In genomic region chr17:65562206-65562531, GRCh38 we compare ENCODE assay signal across 8 cellular contexts. TPM values are rescaled to one million over a fixed set of nuclear protein-coding genes. Genes with fewer than 3 reads are reported as not detected.
DNase-seq lines count a peak whose midpoint lies in the region; ATAC-seq, FAIRE-seq and TF ChIP-seq lines count a peak whose summit lies in the region.

No MANE protein-coding gene starts in this region.

- no peak for DNase-seq in activated naive CD4-positive, alpha-beta T cell treated with anti-CD3 and anti-CD28 coated beads, Interleukin-2, amount 50 U/mL, for 16 hours
- DNase-seq in activated CD8-positive, alpha-beta T cell treated with anti-CD3 and anti-CD28 coated beads, Interleukin-2, amount 10 ng/mL, durations not matched to agents 7 days and 5 days: no peak
- no peak for DNase-seq in keratinocyte (ENCODE audit: low read depth, low spot score)
- no peak for DNase-seq in tibial artery
- DNase-seq in NCI-H146 (lab: John Stamatoyannopoulos, UW): no peak
- no peak for DNase-seq in activated effector memory CD4-positive, alpha-beta T cell treated with anti-CD3 and anti-CD28 coated beads, Interleukin-2, amount 50 U/mL, for 16 hours

- dilution Hi-C loops in keratinocyte (cut with MboI; ENCODE audit: extremely low pct_ligation_motif_present, low sequenced_read_pairs): no loop called here

- POLR2A ChIA-PET in activated CD8-positive, alpha-beta T cell treated with anti-CD3 and anti-CD28 coated beads, Interleukin-2, amount 10 ng/mL, durations not matched to agents 7 days and 5 days (lab: Charles Lee): no interaction called here

- no peaks in the 10 kb centered on the region for H3K27me3 Mint-ChIP-seq in activated naive CD4-positive, alpha-beta T cell treated with anti-CD3 and anti-CD28 coated beads, Interleukin-2, amount 50 U/mL, for 24 hours
- peaks cover 6% of the 10 kb centered on the region for H3K27me3 Mint-ChIP-seq in activated CD8-positive, alpha-beta T cell treated with anti-CD3 and anti-CD28 coated beads, Interleukin-2, amount 10 ng/mL, durations not matched to agents 7 days and 5 days (ENCODE audit: low read depth)

- H3K4me1 ChIP-seq in keratinocyte (ENCODE audit: control insufficient read depth, extremely low read depth, insufficient read depth, low read length) (peaks cover 3% of the 10 kb centered on the region), tibial artery (peaks cover 0 to 31% (median 13%) of the 10 kb centered on the region in 4 donors)

- H3K4me3 Mint-ChIP-seq in activated naive CD4-positive, alpha-beta T cell treated with anti-CD3 and anti-CD28 coated beads, Interleukin-2, amount 50 U/mL, for 24 hours: peak overlapping the region; percentile 82
- peak overlapping the region; percentile 73 for H3K4me3 Mint-ChIP-seq in activated CD8-positive, alpha-beta T cell treated with anti-CD3 and anti-CD28 coated beads, Interleukin-2, amount 10 ng/mL, durations not matched to agents 7 days and 5 days

- peaks cover 30% of the 10 kb centered on the region for H3K27me3 ChIP-seq in keratinocyte (ENCODE audit: control insufficient read depth, extremely low read depth, insufficient read depth, low read length)
- H3K27me3 ChIP-seq in tibial artery: no peaks in the 10 kb centered on the region

- H3K9me3 ChIP-seq in keratinocyte (ENCODE audit: control insufficient read depth, low read depth, low read length) (no peaks in the 10 kb centered on the region), tibial artery (no peaks in the 10 kb centered on the region)

- H3K27ac ChIP-seq in keratinocyte (ENCODE audit: control insufficient read depth, insufficient read depth, low read length) (no peak overlapping the region), tibial artery (peak overlapping the region in 1 of 2 donors; percentile 89)

- H3K36me3 ChIP-seq in keratinocyte (ENCODE audit: control insufficient read depth in 2 of 2, extremely low read depth in 1 of 2, insufficient read depth in 2 of 2, low read length in 2 of 2): no peaks in the 10 kb centered on the region
- H3K36me3 ChIP-seq in tibial artery: peaks cover 0 to 4% (median 0%) of the 10 kb centered on the region in 3 donors

- no peaks in the 10 kb centered on the region for H3K79me2 ChIP-seq in keratinocyte (ENCODE audit: control insufficient read depth, insufficient read depth, low read length)

- TF ChIP-seq CTCF in keratinocyte (optimal IDR thresholded peaks at IDR 0.05 in 1 of 3, IDR thresholded peaks at IDR 0.05 in 1 of 3, conservative IDR thresholded peaks at IDR 0.05 in 1 of 3; ENCODE audit: extremely low read depth in 1 of 3, insufficient read depth in 2 of 3, low read length in 3 of 3): no peak
- TF ChIP-seq CTCF in tibial artery (IDR thresholded peaks at IDR 0.05): no peak

- no peaks in the 10 kb centered on the region for H3K36me3 Mint-ChIP-seq in activated naive CD4-positive, alpha-beta T cell treated with anti-CD3 and anti-CD28 coated beads, Interleukin-2, amount 50 U/mL, for 24 hours
- H3K36me3 Mint-ChIP-seq in activated CD8-positive, alpha-beta T cell treated with anti-CD3 and anti-CD28 coated beads, Interleukin-2, amount 10 ng/mL, durations not matched to agents 7 days and 5 days (ENCODE audit: low read depth): no peaks in the 10 kb centered on the region

- H4K20me1 ChIP-seq in keratinocyte (ENCODE audit: control insufficient read depth, extremely low read depth, insufficient read depth, low read length): no peaks in the 10 kb centered on the region

- H2AFZ ChIP-seq in keratinocyte (ENCODE audit: control insufficient read depth, low read length): no peak overlapping the region

- ATAC-seq in activated CD8-positive, alpha-beta T cell treated with anti-CD3 and anti-CD28 coated beads, Interleukin-2, amount 10 ng/mL, durations not matched to agents 7 days and 5 days: no peak
- ATAC-seq in HG03025 (IDR thresholded peaks at IDR 0.05; ENCODE audit: low FRiP score, unreplicated experiment): no peak

- intact Hi-C loops in tibial artery (cut with DNase I; ENCODE audit: low total_unique reads): loop anchor here (5.0 kb wide), 1 partner anchor 220 kb away; no protein-coding TSS in a partner anchor

- CTCF ChIA-PET in activated CD8-positive, alpha-beta T cell treated with anti-CD3 and anti-CD28 coated beads, Interleukin-2, amount 10 ng/mL, durations not matched to agents 7 days and 5 days (lab: Charles Lee): no interaction called here

- peak overlapping the region; percentile 65 for H3K27ac Mint-ChIP-seq in activated naive CD4-positive, alpha-beta T cell treated with anti-CD3 and anti-CD28 coated beads, Interleukin-2, amount 50 U/mL, for 24 hours
- no peak overlapping the region for H3K27ac Mint-ChIP-seq in activated CD8-positive, alpha-beta T cell treated with anti-CD3 and anti-CD28 coated beads, Interleukin-2, amount 10 ng/mL, durations not matched to agents 7 days and 5 days

- H3K4me3 ChIP-seq in keratinocyte (ENCODE audit: control insufficient read depth in 2 of 3, extremely low read depth in 1 of 3, insufficient read depth in 2 of 3, low read depth in 1 of 3, low read length in 3 of 3) (peak overlapping the region in 1 of 3 experiments; percentile 56), tibial artery (peak overlapping the region; percentile 87 to 94)

- H3K4me2 ChIP-seq in keratinocyte (ENCODE audit: control insufficient read depth, extremely low read depth, insufficient read depth, low read depth, low read length): peak overlapping the region; percentile 79

- H3K9ac ChIP-seq in keratinocyte (ENCODE audit: control insufficient read depth, extremely low read depth, insufficient read depth, low read length): no peak overlapping the region

- FAIRE-seq in keratinocyte (lab: Jason Lieb, UNC): no peak

- H3K9me1 ChIP-seq in keratinocyte (ENCODE audit: control insufficient read depth, extremely low read depth, insufficient read depth, low read length): no peaks in the 10 kb centered on the region

- H3K9me3 Mint-ChIP-seq in activated naive CD4-positive, alpha-beta T cell treated with anti-CD3 and anti-CD28 coated beads, Interleukin-2, amount 50 U/mL, for 24 hours: no peaks in the 10 kb centered on the region
- no peaks in the 10 kb centered on the region for H3K9me3 Mint-ChIP-seq in activated CD8-positive, alpha-beta T cell treated with anti-CD3 and anti-CD28 coated beads, Interleukin-2, amount 10 ng/mL, durations not matched to agents 7 days and 5 days (ENCODE audit: insufficient read depth)

- peaks cover 37% of the 10 kb centered on the region for H3K4me1 Mint-ChIP-seq in activated naive CD4-positive, alpha-beta T cell treated with anti-CD3 and anti-CD28 coated beads, Interleukin-2, amount 50 U/mL, for 24 hours
- H3K4me1 Mint-ChIP-seq in activated CD8-positive, alpha-beta T cell treated with anti-CD3 and anti-CD28 coated beads, Interleukin-2, amount 10 ng/mL, durations not matched to agents 7 days and 5 days (ENCODE audit: low read depth): peaks cover 26% of the 10 kb centered on the region

RNA-seq across cellular contexts. Expression of gene AXIN2, which starts 0.7 kb away (rescaled TPM):
- total RNA-seq in activated CD8-positive, alpha-beta T cell treated with anti-CD3 and anti-CD28 coated beads, Interleukin-2, amount 10 ng/mL, durations not matched to agents 7 days and 5 days: 1 to 10 TPM; 4.7 to 5.3 TPM
- polyA plus RNA-seq in keratinocyte: 0.14 to 0.27 TPM (median 0.19 TPM) in 3 replicates
- 0.30 TPM for polyA plus RNA-seq in keratinocyte (2011; ENCODE audit: low read depth)
- polyA plus RNA-seq in keratinocyte (2011; cell fraction: cytosol; rRNA removed): 0.16 and 0.22 TPM in 2 replicates
- 0.62 and 0.83 TPM in 2 replicates for polyA plus RNA-seq in keratinocyte (2011; cell fraction: nucleus; rRNA removed)
- polyA plus RNA-seq in keratinocyte (2012; ENCODE audit: low replicate concordance): 0.22 and 0.34 TPM in 2 replicates
- polyA minus RNA-seq in keratinocyte: 0.06 to 0.26 TPM in 2 of 3 replicates, not detected in the other
- not detected for polyA minus RNA-seq in keratinocyte (2011; cell fraction: cytosol; rRNA and poly(A)+ RNA removed)
- polyA minus RNA-seq in keratinocyte (2011; cell fraction: nucleus; rRNA and poly(A)+ RNA removed): 0.53 and 0.93 TPM in 2 replicates
